ENCODE assay signal across 1 cellular context in the genomic region with DNA sequence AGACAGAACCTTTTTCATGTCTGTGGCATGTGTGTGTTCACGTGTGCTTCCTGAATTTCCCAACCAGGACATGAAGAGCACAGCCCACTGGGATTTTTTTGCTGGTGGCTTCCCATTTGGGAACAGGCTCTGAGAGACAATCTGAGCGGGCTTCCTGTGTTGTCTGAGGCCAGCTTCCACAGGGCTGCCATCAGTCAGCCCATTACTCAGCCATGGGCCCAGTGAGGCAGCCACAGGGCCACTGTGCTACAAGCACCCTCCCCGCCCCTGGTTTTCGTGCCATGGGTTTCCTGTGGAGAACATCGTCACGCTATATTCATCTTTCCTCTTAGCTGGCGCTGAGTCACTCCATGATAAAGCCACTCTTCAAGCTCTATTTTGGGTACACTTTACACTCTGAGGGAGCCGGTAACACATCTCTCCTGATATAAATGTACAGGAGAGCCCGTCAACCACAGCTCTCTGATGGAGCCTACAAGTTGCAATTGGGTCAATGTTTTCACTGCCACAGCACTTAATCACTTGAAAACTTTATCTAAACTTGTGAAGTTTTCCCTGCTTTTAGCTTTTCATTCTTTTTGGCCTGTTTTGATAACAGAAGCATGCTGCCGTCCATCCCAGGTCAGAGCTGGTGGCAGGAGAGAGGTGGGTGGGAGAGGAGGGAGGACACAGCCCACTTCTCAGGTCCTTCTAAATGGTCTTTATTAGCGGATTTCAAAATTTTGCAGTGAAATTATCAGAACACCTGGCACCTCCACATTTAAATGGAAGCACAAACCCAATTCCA.
TF ChIP-seq lines count a peak whose summit lies in the region.

No MANE protein-coding gene starts in this region.

TF ChIP-seq in K562, 482 proteins besides CTCF, POLR2A, EP300 and RAD21 (continued from another document and continues in another):
- TF ChIP-seq, protein P1, sequence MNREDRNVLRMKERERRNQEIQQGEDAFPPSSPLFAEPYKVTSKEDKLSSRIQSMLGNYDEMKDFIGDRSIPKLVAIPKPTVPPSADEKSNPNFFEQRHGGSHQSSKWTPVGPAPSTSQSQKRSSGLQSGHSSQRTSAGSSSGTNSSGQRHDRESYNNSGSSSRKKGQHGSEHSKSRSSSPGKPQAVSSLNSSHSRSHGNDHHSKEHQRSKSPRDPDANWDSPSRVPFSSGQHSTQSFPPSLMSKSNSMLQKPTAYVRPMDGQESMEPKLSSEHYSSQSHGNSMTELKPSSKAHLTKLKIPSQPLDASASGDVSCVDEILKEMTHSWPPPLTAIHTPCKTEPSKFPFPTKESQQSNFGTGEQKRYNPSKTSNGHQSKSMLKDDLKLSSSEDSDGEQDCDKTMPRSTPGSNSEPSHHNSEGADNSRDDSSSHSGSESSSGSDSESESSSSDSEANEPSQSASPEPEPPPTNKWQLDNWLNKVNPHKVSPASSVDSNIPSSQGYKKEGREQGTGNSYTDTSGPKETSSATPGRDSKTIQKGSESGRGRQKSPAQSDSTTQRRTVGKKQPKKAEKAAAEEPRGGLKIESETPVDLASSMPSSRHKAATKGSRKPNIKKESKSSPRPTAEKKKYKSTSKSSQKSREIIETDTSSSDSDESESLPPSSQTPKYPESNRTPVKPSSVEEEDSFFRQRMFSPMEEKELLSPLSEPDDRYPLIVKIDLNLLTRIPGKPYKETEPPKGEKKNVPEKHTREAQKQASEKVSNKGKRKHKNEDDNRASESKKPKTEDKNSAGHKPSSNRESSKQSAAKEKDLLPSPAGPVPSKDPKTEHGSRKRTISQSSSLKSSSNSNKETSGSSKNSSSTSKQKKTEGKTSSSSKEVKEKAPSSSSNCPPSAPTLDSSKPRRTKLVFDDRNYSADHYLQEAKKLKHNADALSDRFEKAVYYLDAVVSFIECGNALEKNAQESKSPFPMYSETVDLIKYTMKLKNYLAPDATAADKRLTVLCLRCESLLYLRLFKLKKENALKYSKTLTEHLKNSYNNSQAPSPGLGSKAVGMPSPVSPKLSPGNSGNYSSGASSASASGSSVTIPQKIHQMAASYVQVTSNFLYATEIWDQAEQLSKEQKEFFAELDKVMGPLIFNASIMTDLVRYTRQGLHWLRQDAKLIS (CRISPR knock-in tag; IDR thresholded peaks at IDR 0.05) = no peak
- TF ChIP-seq PHF21A (IDR thresholded peaks at IDR 0.05; ENCODE audit: borderline replicate concordance, low read depth) (no peak), FOS (IDR thresholded peaks at IDR 0.05; ENCODE audit: extremely low read depth, insufficient read length) (peak; percentile 17), FOXA1 (IDR thresholded peaks at IDR 0.05; ENCODE audit: borderline replicate concordance) (no peak), TFAM (CRISPR knock-in tag; conservative IDR thresholded peaks at IDR 0.05) (no peak), DMBX1 (CRISPR knock-in tag; IDR thresholded peaks at IDR 0.05; ENCODE audit: borderline replicate concordance) (0 out of 2 replicates have a peak, but pooled peaks have one; percentile 38), FOXM1 (IDR thresholded peaks at IDR 0.05; ENCODE audit: low read depth) (no peak), FOXM1 (CRISPR knock-in tag; IDR thresholded peaks at IDR 0.05; ENCODE audit: low read depth) (no peak), THAP7 (CRISPR knock-in tag; IDR thresholded peaks at IDR 0.05) (no peak), CREB1 (IDR thresholded peaks at IDR 0.05) (0 out of 2 replicates have a peak, but pooled peaks have one; percentile 36), CREB1 (CRISPR knock-in tag; IDR thresholded peaks at IDR 0.05) (no peak), ZNF592 (IDR thresholded peaks at IDR 0.05) (peak; percentile 63; the same call in 1 of the 2 replicates), TCF3 (CRISPR knock-in tag; IDR thresholded peaks at IDR 0.05) (0 out of 2 replicates have a peak, but pooled peaks have one; percentile 31), STAT5B (CRISPR knock-in tag; IDR thresholded peaks at IDR 0.05) (no peak), FIP1L1 (IDR thresholded peaks at IDR 0.05; ENCODE audit: low read depth, low read length, poor library complexity, severe bottlenecking) (no peak), SMAD2 (IDR thresholded peaks at IDR 0.05; ENCODE audit: low read depth, low read length) (no peak), POLR3A (IDR thresholded peaks at IDR 0.05; ENCODE audit: borderline replicate concordance, extremely low read depth, insufficient read depth, insufficient read length) (no peak), HDAC6 (IDR thresholded peaks at IDR 0.05; ENCODE audit: low read depth, low read length) (0 out of 2 replicates have a peak, but pooled peaks have one; percentile 73), CBX8 (IDR thresholded peaks at IDR 0.05; ENCODE audit: borderline replicate concordance, extremely low read depth, low read depth, low read length, poor library complexity, severe bottlenecking) (no peak), TBL1XR1 (IDR thresholded peaks at IDR 0.05; ENCODE audit: low read length in 2 of 2) (0 out of 4 replicates have a peak, but pooled peaks of 1 of the 2 experiments have one; percentile 21), GATA2 (CRISPR knock-in tag; IDR thresholded peaks at IDR 0.05) (no peak), ZNF232 (CRISPR knock-in tag; IDR thresholded peaks at IDR 0.05) (no peak), ZNF408 (CRISPR knock-in tag; IDR thresholded peaks at IDR 0.05; ENCODE audit: low read depth) (no peak), TCFL5 (CRISPR knock-in tag; conservative IDR thresholded peaks at IDR 0.05) (no peak), MAZ (CRISPR knock-in tag; conservative IDR thresholded peaks at IDR 0.05 in 1 of 2, IDR thresholded peaks at IDR 0.05 in 1 of 2) (0 out of 4 replicates have a peak, but pooled peaks of 1 of the 2 experiments have one; percentile 27), NR4A1 (CRISPR knock-in tag; IDR thresholded peaks at IDR 0.05) (peak; percentile 33; the same call in 1 of the 2 replicates), NR4A1 (tag; IDR thresholded peaks at IDR 0.05) (no peak), MAFF (IDR thresholded peaks at IDR 0.05; ENCODE audit: low read length) (peak; percentile 62; the same call in 1 of the 2 replicates), KLF6 (CRISPR knock-in tag; IDR thresholded peaks at IDR 0.05; ENCODE audit: borderline replicate concordance) (no peak), CCNT2 (IDR thresholded peaks at IDR 0.05; ENCODE audit: borderline replicate concordance, extremely low read depth, insufficient read length, low read depth, low read length) (no peak), ZKSCAN1 (IDR thresholded peaks at IDR 0.05; ENCODE audit: low read depth, low read length) (no peak), MLX (CRISPR knock-in tag; conservative IDR thresholded peaks at IDR 0.05) (no peak)
- TF ChIP-seq, protein P2, sequence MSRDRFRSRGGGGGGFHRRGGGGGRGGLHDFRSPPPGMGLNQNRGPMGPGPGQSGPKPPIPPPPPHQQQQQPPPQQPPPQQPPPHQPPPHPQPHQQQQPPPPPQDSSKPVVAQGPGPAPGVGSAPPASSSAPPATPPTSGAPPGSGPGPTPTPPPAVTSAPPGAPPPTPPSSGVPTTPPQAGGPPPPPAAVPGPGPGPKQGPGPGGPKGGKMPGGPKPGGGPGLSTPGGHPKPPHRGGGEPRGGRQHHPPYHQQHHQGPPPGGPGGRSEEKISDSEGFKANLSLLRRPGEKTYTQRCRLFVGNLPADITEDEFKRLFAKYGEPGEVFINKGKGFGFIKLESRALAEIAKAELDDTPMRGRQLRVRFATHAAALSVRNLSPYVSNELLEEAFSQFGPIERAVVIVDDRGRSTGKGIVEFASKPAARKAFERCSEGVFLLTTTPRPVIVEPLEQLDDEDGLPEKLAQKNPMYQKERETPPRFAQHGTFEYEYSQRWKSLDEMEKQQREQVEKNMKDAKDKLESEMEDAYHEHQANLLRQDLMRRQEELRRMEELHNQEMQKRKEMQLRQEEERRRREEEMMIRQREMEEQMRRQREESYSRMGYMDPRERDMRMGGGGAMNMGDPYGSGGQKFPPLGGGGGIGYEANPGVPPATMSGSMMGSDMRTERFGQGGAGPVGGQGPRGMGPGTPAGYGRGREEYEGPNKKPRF (IDR thresholded peaks at IDR 0.05; ENCODE audit: low read depth, low read length) = no peak
- TF ChIP-seq, protein P3, sequence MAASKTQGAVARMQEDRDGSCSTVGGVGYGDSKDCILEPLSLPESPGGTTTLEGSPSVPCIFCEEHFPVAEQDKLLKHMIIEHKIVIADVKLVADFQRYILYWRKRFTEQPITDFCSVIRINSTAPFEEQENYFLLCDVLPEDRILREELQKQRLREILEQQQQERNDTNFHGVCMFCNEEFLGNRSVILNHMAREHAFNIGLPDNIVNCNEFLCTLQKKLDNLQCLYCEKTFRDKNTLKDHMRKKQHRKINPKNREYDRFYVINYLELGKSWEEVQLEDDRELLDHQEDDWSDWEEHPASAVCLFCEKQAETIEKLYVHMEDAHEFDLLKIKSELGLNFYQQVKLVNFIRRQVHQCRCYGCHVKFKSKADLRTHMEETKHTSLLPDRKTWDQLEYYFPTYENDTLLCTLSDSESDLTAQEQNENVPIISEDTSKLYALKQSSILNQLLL (CRISPR knock-in tag; IDR thresholded peaks at IDR 0.05; ENCODE audit: borderline replicate concordance) = no peak
- TF ChIP-seq, protein P4, sequence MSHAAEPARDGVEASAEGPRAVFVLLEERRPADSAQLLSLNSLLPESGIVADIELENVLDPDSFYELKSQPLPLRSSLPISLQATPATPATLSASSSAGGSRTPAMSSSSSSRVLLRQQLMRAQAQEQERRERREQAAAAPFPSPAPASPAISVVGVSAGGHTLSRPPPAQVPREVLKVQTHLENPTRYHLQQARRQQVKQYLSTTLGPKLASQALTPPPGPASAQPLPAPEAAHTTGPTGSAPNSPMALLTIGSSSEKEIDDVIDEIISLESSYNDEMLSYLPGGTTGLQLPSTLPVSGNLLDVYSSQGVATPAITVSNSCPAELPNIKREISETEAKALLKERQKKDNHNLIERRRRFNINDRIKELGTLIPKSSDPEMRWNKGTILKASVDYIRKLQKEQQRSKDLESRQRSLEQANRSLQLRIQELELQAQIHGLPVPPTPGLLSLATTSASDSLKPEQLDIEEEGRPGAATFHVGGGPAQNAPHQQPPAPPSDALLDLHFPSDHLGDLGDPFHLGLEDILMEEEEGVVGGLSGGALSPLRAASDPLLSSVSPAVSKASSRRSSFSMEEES (CRISPR knock-in tag; IDR thresholded peaks at IDR 0.05) = no peak
- TF ChIP-seq, protein P5, sequence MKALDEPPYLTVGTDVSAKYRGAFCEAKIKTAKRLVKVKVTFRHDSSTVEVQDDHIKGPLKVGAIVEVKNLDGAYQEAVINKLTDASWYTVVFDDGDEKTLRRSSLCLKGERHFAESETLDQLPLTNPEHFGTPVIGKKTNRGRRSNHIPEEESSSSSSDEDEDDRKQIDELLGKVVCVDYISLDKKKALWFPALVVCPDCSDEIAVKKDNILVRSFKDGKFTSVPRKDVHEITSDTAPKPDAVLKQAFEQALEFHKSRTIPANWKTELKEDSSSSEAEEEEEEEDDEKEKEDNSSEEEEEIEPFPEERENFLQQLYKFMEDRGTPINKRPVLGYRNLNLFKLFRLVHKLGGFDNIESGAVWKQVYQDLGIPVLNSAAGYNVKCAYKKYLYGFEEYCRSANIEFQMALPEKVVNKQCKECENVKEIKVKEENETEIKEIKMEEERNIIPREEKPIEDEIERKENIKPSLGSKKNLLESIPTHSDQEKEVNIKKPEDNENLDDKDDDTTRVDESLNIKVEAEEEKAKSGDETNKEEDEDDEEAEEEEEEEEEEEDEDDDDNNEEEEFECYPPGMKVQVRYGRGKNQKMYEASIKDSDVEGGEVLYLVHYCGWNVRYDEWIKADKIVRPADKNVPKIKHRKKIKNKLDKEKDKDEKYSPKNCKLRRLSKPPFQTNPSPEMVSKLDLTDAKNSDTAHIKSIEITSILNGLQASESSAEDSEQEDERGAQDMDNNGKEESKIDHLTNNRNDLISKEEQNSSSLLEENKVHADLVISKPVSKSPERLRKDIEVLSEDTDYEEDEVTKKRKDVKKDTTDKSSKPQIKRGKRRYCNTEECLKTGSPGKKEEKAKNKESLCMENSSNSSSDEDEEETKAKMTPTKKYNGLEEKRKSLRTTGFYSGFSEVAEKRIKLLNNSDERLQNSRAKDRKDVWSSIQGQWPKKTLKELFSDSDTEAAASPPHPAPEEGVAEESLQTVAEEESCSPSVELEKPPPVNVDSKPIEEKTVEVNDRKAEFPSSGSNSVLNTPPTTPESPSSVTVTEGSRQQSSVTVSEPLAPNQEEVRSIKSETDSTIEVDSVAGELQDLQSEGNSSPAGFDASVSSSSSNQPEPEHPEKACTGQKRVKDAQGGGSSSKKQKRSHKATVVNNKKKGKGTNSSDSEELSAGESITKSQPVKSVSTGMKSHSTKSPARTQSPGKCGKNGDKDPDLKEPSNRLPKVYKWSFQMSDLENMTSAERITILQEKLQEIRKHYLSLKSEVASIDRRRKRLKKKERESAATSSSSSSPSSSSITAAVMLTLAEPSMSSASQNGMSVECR (CRISPR knock-in tag; IDR thresholded peaks at IDR 0.05) = no peak
